8 cellular contexts compared by ENCODE assay signal in genomic region chr5:133460172-133460758, GRCh38.
A peak's percentile ranks its signal among the peaks of the same experiment; 100 is the strongest.
DNase-seq lines count a peak whose midpoint lies in the region; ATAC-seq and TF ChIP-seq lines count a peak whose summit lies in the region.

No MANE protein-coding gene starts in this region.

- H3K79me2 ChIP-seq in GM23248 (ENCODE audit: insufficient read depth), result no peaks in the 10 kb centered on the region

- H3K4me3 Mint-ChIP-seq in WTC11 (no peak overlapping the region), glutamatergic neuron (ENCODE audit: unreplicated experiment) (no peak overlapping the region)

- H3K27ac ChIP-seq in C4-2B, result no peak overlapping the region
- no peak overlapping the region for H3K27ac ChIP-seq in GM23248

- H2AFZ ChIP-seq in GM23248, result no peak overlapping the region

- H3K9ac ChIP-seq in GM23248, result no peak overlapping the region

- H3K4me1 ChIP-seq in GM23248 (ENCODE audit: insufficient read depth), result peaks cover 5% of the 10 kb centered on the region

- CTCF ChIA-PET in WTC11 (lab: Charles Lee), result interaction anchor here (0.7 to 5.7 kb wide), 22 partner anchors 9 to 349 kb away, joined by 3 to 103 read pairs (median 4); no protein-coding TSS in a partner anchor

- WGBS in GM23248 (ENCODE audit: low coverage in 1 of 2, low lambda C conversion rate in 2 of 2, missing lambda C conversion rate in 2 of 2), 2 experiments, result 49 to 51% methylated on average over 11 to 12 of the region's 12 CpGs

- no peaks in the 10 kb centered on the region for H3K27me3 Mint-ChIP-seq in WTC11 (ENCODE audit: low read depth)
- H3K27me3 Mint-ChIP-seq in glutamatergic neuron (ENCODE audit: unreplicated experiment), result peaks cover 8% of the 10 kb centered on the region

- H3K27ac Mint-ChIP-seq in WTC11 (no peak overlapping the region), glutamatergic neuron (ENCODE audit: unreplicated experiment) (no peak overlapping the region)

- H3K36me3 Mint-ChIP-seq in WTC11 (no peaks in the 10 kb centered on the region), glutamatergic neuron (ENCODE audit: unreplicated experiment) (no peaks in the 10 kb centered on the region)

- no peaks in the 10 kb centered on the region for H3K9me3 ChIP-seq in GM23248 (ENCODE audit: low read depth)

- peaks cover 20% of the 10 kb centered on the region for H3K4me1 Mint-ChIP-seq in WTC11
- H3K4me1 Mint-ChIP-seq in glutamatergic neuron (ENCODE audit: low read depth, unreplicated experiment), result peaks cover 31% of the 10 kb centered on the region

- in situ Hi-C loops in GM23248 (cut with MboI), result no loop called here

- no peaks in the 10 kb centered on the region for H4K20me1 ChIP-seq in GM23248 (ENCODE audit: insufficient read depth)

- ATAC-seq in WTC11 (peak; percentile 85), HG03280 (IDR thresholded peaks at IDR 0.05; ENCODE audit: unreplicated experiment) (no peak), GM21447 (IDR thresholded peaks at IDR 0.05; ENCODE audit: unreplicated experiment) (no peak), HG02938 (IDR thresholded peaks at IDR 0.05; ENCODE audit: unreplicated experiment) (no peak)

- no peaks in the 10 kb centered on the region for H3F3A ChIP-seq in GM23248 (ENCODE audit: insufficient read depth)

- no peak overlapping the region for H3K4me2 ChIP-seq in GM23248 (ENCODE audit: unreplicated experiment)

- H3K9me3 Mint-ChIP-seq in WTC11 (no peaks in the 10 kb centered on the region), glutamatergic neuron (ENCODE audit: unreplicated experiment) (no peaks in the 10 kb centered on the region)

- TF ChIP-seq CTCF in C4-2B (conservative IDR thresholded peaks at IDR 0.05) (peak; percentile 93), WTC11 (IDR thresholded peaks at IDR 0.05) (peak; percentile 93), glutamatergic neuron (IDR thresholded peaks at IDR 0.05; ENCODE audit: partially characterized antibody, unreplicated experiment) (peak; percentile 74)

- DNase-seq in GM23248, result peak; percentile 34
- peak; percentile 80 for DNase-seq in WTC11 (ENCODE audit: low spot score)
- peak; percentile 64 for DNase-seq in glutamatergic neuron
- peak; percentile 17 for DNase-seq in stimulated activated CD8-positive, alpha-beta memory T cell treated with anti-CD3 and anti-CD28 coated beads, Interleukin-7, amount 100 ng/mL, for 24 hours (ENCODE audit: low read depth)

- H3K36me3 ChIP-seq in GM23248 (ENCODE audit: low read depth), result no peaks in the 10 kb centered on the region

- H3K9me2 ChIP-seq in GM23248 (ENCODE audit: insufficient read depth), result no peaks in the 10 kb centered on the region

- POLR2A ChIA-PET in WTC11 (lab: Charles Lee), result no interaction called here

- H3K4me3 ChIP-seq in GM23248, result no peak overlapping the region

- no peaks in the 10 kb centered on the region for H3K27me3 ChIP-seq in GM23248 (replicated peaks; ENCODE audit: insufficient read depth)

TF ChIP-seq in WTC11, 78 proteins besides CTCF, POLR2A, EP300 and RAD21 (continues in another document):
- no peak for TF ChIP-seq FOXK1 (CRISPR knock-in tag; IDR thresholded peaks at IDR 0.05)
- TF ChIP-seq RORB (CRISPR knock-in tag; IDR thresholded peaks at IDR 0.05), result no peak
- TF ChIP-seq, protein P1, sequence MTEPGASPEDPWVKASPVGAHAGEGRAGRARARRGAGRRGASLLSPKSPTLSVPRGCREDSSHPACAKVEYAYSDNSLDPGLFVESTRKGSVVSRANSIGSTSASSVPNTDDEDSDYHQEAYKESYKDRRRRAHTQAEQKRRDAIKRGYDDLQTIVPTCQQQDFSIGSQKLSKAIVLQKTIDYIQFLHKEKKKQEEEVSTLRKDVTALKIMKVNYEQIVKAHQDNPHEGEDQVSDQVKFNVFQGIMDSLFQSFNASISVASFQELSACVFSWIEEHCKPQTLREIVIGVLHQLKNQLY (CRISPR knock-in tag; IDR thresholded peaks at IDR 0.05), result no peak
- TF ChIP-seq EMX1 (CRISPR knock-in tag; IDR thresholded peaks at IDR 0.05), result no peak
- no peak for TF ChIP-seq ZNF263 (CRISPR knock-in tag; IDR thresholded peaks at IDR 0.05; ENCODE audit: low read depth)
- TF ChIP-seq HMGXB4 (CRISPR knock-in tag; IDR thresholded peaks at IDR 0.05), result no peak
- no peak for TF ChIP-seq E2F5 (CRISPR knock-in tag; IDR thresholded peaks at IDR 0.05)
- TF ChIP-seq, protein P2, sequence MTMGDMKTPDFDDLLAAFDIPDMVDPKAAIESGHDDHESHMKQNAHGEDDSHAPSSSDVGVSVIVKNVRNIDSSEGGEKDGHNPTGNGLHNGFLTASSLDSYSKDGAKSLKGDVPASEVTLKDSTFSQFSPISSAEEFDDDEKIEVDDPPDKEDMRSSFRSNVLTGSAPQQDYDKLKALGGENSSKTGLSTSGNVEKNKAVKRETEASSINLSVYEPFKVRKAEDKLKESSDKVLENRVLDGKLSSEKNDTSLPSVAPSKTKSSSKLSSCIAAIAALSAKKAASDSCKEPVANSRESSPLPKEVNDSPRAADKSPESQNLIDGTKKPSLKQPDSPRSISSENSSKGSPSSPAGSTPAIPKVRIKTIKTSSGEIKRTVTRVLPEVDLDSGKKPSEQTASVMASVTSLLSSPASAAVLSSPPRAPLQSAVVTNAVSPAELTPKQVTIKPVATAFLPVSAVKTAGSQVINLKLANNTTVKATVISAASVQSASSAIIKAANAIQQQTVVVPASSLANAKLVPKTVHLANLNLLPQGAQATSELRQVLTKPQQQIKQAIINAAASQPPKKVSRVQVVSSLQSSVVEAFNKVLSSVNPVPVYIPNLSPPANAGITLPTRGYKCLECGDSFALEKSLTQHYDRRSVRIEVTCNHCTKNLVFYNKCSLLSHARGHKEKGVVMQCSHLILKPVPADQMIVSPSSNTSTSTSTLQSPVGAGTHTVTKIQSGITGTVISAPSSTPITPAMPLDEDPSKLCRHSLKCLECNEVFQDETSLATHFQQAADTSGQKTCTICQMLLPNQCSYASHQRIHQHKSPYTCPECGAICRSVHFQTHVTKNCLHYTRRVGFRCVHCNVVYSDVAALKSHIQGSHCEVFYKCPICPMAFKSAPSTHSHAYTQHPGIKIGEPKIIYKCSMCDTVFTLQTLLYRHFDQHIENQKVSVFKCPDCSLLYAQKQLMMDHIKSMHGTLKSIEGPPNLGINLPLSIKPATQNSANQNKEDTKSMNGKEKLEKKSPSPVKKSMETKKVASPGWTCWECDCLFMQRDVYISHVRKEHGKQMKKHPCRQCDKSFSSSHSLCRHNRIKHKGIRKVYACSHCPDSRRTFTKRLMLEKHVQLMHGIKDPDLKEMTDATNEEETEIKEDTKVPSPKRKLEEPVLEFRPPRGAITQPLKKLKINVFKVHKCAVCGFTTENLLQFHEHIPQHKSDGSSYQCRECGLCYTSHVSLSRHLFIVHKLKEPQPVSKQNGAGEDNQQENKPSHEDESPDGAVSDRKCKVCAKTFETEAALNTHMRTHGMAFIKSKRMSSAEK (CRISPR knock-in tag; IDR thresholded peaks at IDR 0.05; ENCODE audit: borderline replicate concordance), result no peak
- TF ChIP-seq SOX15 (CRISPR knock-in tag; IDR thresholded peaks at IDR 0.05), result no peak
- TF ChIP-seq NFE2L1 (CRISPR knock-in tag; IDR thresholded peaks at IDR 0.05), result no peak
- TF ChIP-seq SMAD3 (CRISPR knock-in tag; IDR thresholded peaks at IDR 0.05; ENCODE audit: borderline replicate concordance), result no peak
- no peak for TF ChIP-seq AR (CRISPR knock-in tag; IDR thresholded peaks at IDR 0.05)

Comparison
In these comparisons a context has a peak if more than half of its experiments do, and no peak if none do; other contexts are left out.
1. DNase-seq: peak in every context shown above with its lines; median percentile 80 in WTC11; 64 in glutamatergic neuron; 34 in GM23248; 17 in stimulated activated CD8-positive, alpha-beta memory T cell treated with anti-CD3 and anti-CD28 coated beads, Interleukin-7, amount 100 ng/mL, for 24 hours.